19 cellular contexts compared by ENCODE assay signal in genomic region chr11:122902951-122903350, GRCh38.
A peak's percentile ranks its signal among the peaks of the same experiment; 100 is the strongest.
DNase-seq lines count a peak whose midpoint lies in the region; FAIRE-seq and TF ChIP-seq lines count a peak whose summit lies in the region.
"Had no signal": no experiment of that assay in that cellular context is flagged by ENCODE, and none has a peak within 500 bp of the region (broad histone marks: within the 10 kb centered on the region; RNA-seq: fewer than 3 reads in every experiment).

No MANE protein-coding gene starts in this region.

- in situ Hi-C loops in brain microvascular endothelial cell (cut with HindIII; ENCODE audit: low pct_ligation_motif_present, low sequenced_read_pairs), result no loop called here

- H3K36me3 ChIP-seq in brain microvascular endothelial cell (replicated peaks), result no peaks in the 10 kb centered on the region
- H3K36me3 ChIP-seq: BLaER1 had no signal

- H3K27me3 ChIP-seq in brain microvascular endothelial cell (replicated peaks), result no peaks in the 10 kb centered on the region
- H3K27me3 ChIP-seq: BLaER1 had no signal

- no peak overlapping the region for H3K4me3 ChIP-seq in brain microvascular endothelial cell (ENCODE audit: low read depth, low read length)
- H3K4me3 ChIP-seq: BLaER1, GM23338 had no signal

- H3K27ac ChIP-seq in brain microvascular endothelial cell (no peak overlapping the region), substantia nigra (ENCODE audit: low read depth, low read length, poor library complexity, severe bottlenecking) (no peak overlapping the region)
- H3K27ac ChIP-seq: 22Rv1, BLaER1, C4-2B had no signal

- DNase-seq in HTR-8/SVneo (ENCODE audit: insufficient read length, low spot score) (no peak), brain microvascular endothelial cell (peak; percentile 4), iris pigment epithelial cell (ENCODE audit: low read depth) (peak; percentile 64), midbrain (lab: John Stamatoyannopoulos, UW) (no peak), substantia nigra (lab: John Stamatoyannopoulos, UW) (no peak), SIG-M5 treated with dmso at 0.1 percent for 504 hours (lab: John Stamatoyannopoulos, UW; ENCODE audit: unreplicated experiment) (no peak)
- DNase-seq: Caco-2; CD4-positive, CD25-positive, alpha-beta regulatory T cell; CD8-positive, alpha-beta T cell; DMS153; DND-41; H9 had no signal

- FAIRE-seq in HTR-8/SVneo (lab: Jason Lieb, UNC), result peak; percentile 79
- FAIRE-seq: A204.1, G401.6, GM19239 had no signal

- no peak for TF ChIP-seq CTCF in brain microvascular endothelial cell (IDR thresholded peaks at IDR 0.05; ENCODE audit: low read depth, low read length, missing control alignments)

Comparison
In these comparisons a context has a peak if more than half of its experiments do, and no peak if none do; other contexts are left out.
1. DNase-seq: peak in brain microvascular endothelial cell (single experiment) and iris pigment epithelial cell (single experiment); none in HTR-8/SVneo (single experiment), midbrain (single experiment), substantia nigra (0 of 49) and SIG-M5 treated with dmso at 0.1 percent for 504 hours (single experiment).